Comparison of ENCODE assay signal across 23 cellular contexts in the genomic region with DNA sequence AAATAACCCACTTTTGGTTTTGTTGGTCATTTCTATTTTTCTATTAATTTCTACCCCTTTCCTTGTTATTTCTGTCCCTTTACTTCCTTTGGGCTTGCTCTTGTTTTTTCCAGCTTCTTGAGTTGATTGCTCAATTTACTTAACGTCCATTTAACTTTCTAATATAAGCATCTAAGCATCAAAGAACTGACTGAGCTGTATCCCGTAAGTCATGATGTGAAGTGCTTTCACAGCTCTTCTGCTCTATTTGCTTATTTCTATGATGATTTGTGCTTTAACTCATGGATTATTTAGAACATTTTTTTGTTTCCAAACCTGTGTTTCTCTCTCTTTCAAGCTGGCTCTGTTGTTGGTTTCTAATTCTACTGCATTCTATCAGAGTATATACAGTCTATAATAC. TPM values are rescaled to one million over a fixed set of nuclear protein-coding genes. Genes with fewer than 3 reads are reported as not detected.
DNase-seq lines count a peak whose midpoint lies in the region; ATAC-seq, FAIRE-seq and TF ChIP-seq lines count a peak whose summit lies in the region.
"Had no signal": no experiment of that assay in that cellular context is flagged by ENCODE, and none has a peak within 500 bp of the region (broad histone marks: within the 10 kb centered on the region; RNA-seq: fewer than 3 reads in every experiment).

No MANE protein-coding gene starts in this region.

- H3K27me3 Mint-ChIP-seq in T-helper 17 cell = no peaks in the 10 kb centered on the region
- H3K27me3 Mint-ChIP-seq: IgD-negative memory B cell had no signal

- no peak for DNase-seq in T-helper 17 cell
- no peak for DNase-seq in tibial artery
- no peak for DNase-seq in GM12892 (ENCODE audit: insufficient read length)
- no peak for DNase-seq in EL
- DNase-seq: ACHN, GDM1, GOT3, Kasumi-1, MM.1S, NCI-H1105, NCI-H2081 treated with DMSO at 0.1 percent for 48 hours, NCI-H510A treated with DMSO at 0.1 percent for 48 hours, NCI-H774, RPMI8226, SIG-M5 had no signal

- H3K27ac ChIP-seq in BLaER1 treated with 17β-estradiol and CSF1 and Interleukin-3, amounts not matched to agents 10 nM and 100 nM = peak overlapping the region in 2 of 11 experiments; percentile 6 to 28; a peak in 3 of 22 replicates
- H3K27ac ChIP-seq in neutrophil = peak overlapping the region; percentile 11
- H3K27ac ChIP-seq in tibial artery = peak overlapping the region in 1 of 2 donors; percentile 2
- H3K27ac ChIP-seq: C4-2B had no signal

- H3K36me3 ChIP-seq in BLaER1 treated with 17β-estradiol and CSF1 and Interleukin-3, amounts not matched to agents 10 nM and 100 nM = peaks cover 5 to 57% (median 24%) of the 10 kb centered on the region in 11 experiments; a peak in 15 of 22 replicates
- H3K36me3 ChIP-seq in neutrophil = no peaks in the 10 kb centered on the region
- no peaks in the 10 kb centered on the region for H3K36me3 ChIP-seq in tibial artery

- H3K4me2 ChIP-seq in BLaER1 treated with 17β-estradiol and CSF1 and Interleukin-3, amounts not matched to agents 10 nM and 100 nM = peak overlapping the region in 7 of 11 experiments; percentile 2 to 58 (median 46); a peak in 12 of 22 replicates

- peak overlapping the region; percentile 34 for H3K27ac Mint-ChIP-seq in T-helper 17 cell
- H3K27ac Mint-ChIP-seq: IgD-negative memory B cell had no signal

- TF ChIP-seq CTCF in neutrophil (IDR thresholded peaks at IDR 0.05) (no peak), tibial artery (IDR thresholded peaks at IDR 0.05) (no peak)

- H3K9me3 ChIP-seq in BLaER1 treated with 17β-estradiol and CSF1 and Interleukin-3, amounts not matched to agents 10 nM and 100 nM (replicated peaks in 1 of 11) = no peaks in the 10 kb centered on the region
- H3K9me3 ChIP-seq in T-helper 17 cell (ENCODE audit: control insufficient read depth, low read length, poor library complexity, severe bottlenecking) = no peaks in the 10 kb centered on the region
- H3K9me3 ChIP-seq in neutrophil = no peaks in the 10 kb centered on the region
- H3K9me3 ChIP-seq in tibial artery = no peaks in the 10 kb centered on the region

- no peaks in the 10 kb centered on the region for H3K27me3 ChIP-seq in BLaER1 treated with 17β-estradiol and CSF1 and Interleukin-3, amounts not matched to agents 10 nM and 100 nM
- H3K27me3 ChIP-seq in neutrophil = no peaks in the 10 kb centered on the region
- H3K27me3 ChIP-seq in tibial artery = no peaks in the 10 kb centered on the region

- H3K4me3 ChIP-seq in BLaER1 treated with 17β-estradiol and CSF1 and Interleukin-3, amounts not matched to agents 10 nM and 100 nM = no peak overlapping the region
- H3K4me3 ChIP-seq in neutrophil (ENCODE audit: low read depth in 1 of 2, low read length in 1 of 2) (no peak overlapping the region), tibial artery (no peak overlapping the region)

- H3K4me1 Mint-ChIP-seq in T-helper 17 cell = peaks cover 13% of the 10 kb centered on the region

- no peak overlapping the region for H3K9ac ChIP-seq in BLaER1 treated with 17β-estradiol and CSF1 and Interleukin-3, amounts not matched to agents 10 nM and 100 nM

- peaks cover 0 to 43% (median 16%) of the 10 kb centered on the region in 11 experiments; a peak in 14 of 22 replicates for H4K20me1 ChIP-seq in BLaER1 treated with 17β-estradiol and CSF1 and Interleukin-3, amounts not matched to agents 10 nM and 100 nM

- no peak overlapping the region for H3K4me3 Mint-ChIP-seq in T-helper 17 cell
- H3K4me3 Mint-ChIP-seq: IgD-negative memory B cell had no signal

- peaks cover 11 to 79% (median 58%) of the 10 kb centered on the region in 10 experiments for H3K4me1 ChIP-seq in BLaER1 treated with 17β-estradiol and CSF1 and Interleukin-3, amounts not matched to agents 10 nM and 100 nM
- peaks cover 14 to 16% of the 10 kb centered on the region in 2 experiments for H3K4me1 ChIP-seq in neutrophil (ENCODE audit: control insufficient read depth in 1 of 2, insufficient read depth in 1 of 2, low read depth in 1 of 2, low read length in 1 of 2)
- H3K4me1 ChIP-seq in tibial artery = peaks cover 0 to 68% (median 35%) of the 10 kb centered on the region in 4 donors

- no peaks in the 10 kb centered on the region for H3K36me3 Mint-ChIP-seq in T-helper 17 cell (ENCODE audit: low read depth)

- ATAC-seq in T-helper 17 cell = no peak
- ATAC-seq: HCT116, SK-N-SH treated with all-trans-retinoic acid at 6 μM for 48 hours had no signal

- TF ChIP-seq POLR2A in GM12892 (IDR thresholded peaks at IDR 0.05; ENCODE audit: low read depth, low read length) = no peak

- FAIRE-seq in islet of Langerhans (lab: Jason Lieb, UNC) (peak; percentile 27), GM12892 (lab: Jason Lieb, UNC) (no peak)
- FAIRE-seq: HTR-8/SVneo had no signal

- intact Hi-C loops in tibial artery (cut with DNase I; ENCODE audit: low total_unique reads) = no loop called here

RNA-seq across cellular contexts. Expression of a gene that starts 56.7 kb away (rescaled TPM):
- 10 to 100 TPM; 24.3 to 29.2 TPM for total RNA-seq in T-helper 17 cell
- polyA plus RNA-seq in GM12892 (2012; ENCODE audit: missing spikeins) = 12.5 TPM
